ENCODE assay signal across 22 cellular contexts in the genomic region with DNA sequence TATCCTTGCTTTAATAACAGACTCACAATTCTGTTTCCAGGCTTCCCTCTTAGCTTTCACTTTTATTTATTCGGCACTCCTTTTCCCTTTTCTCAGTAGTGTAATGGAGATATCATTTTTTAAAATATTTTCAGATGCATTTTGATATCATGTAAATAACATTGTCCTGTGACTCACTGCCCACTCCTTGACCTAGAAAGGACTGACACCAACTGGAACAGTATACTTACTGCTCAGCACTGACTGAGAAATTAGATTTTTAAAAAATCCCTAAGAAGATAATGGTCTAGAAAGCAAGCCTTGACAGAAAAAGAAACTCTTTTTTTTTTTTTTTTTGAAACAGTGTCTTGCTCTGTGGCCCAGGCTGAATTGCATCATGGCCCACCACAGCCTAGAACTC.
"Had no signal": no experiment of that assay in that cellular context is flagged by ENCODE, and none has a peak within 500 bp of the region (broad histone marks: within the 10 kb centered on the region; RNA-seq: fewer than 3 reads in every experiment).

No MANE protein-coding gene starts in this region.

- H3K27me3 ChIP-seq: dorsolateral prefrontal cortex, esophagus muscularis mucosa, foreskin keratinocyte, gastroesophageal sphincter, heart right ventricle, left lung had no signal

- H3K9me3 ChIP-seq: esophagus muscularis mucosa, gastroesophageal sphincter, heart right ventricle, left lung, lower lobe of right lung had no signal

- H3K27ac ChIP-seq: coronary artery, dorsolateral prefrontal cortex, esophagus muscularis mucosa, foreskin keratinocyte, gastroesophageal sphincter, heart right ventricle, left lung, lower lobe of right lung had no signal

- H3K36me3 ChIP-seq: esophagus muscularis mucosa, gastroesophageal sphincter, heart right ventricle, left lung, lower lobe of right lung had no signal

- FAIRE-seq: colon, endothelial cell of umbilical vein, frontal cortex, keratinocyte had no signal

- H3K4me3 ChIP-seq: coronary artery, dorsolateral prefrontal cortex, esophagus muscularis mucosa, gastroesophageal sphincter, heart right ventricle, left lung, lower lobe of right lung had no signal

- H3K4me1 ChIP-seq: esophagus muscularis mucosa, foreskin keratinocyte, gastroesophageal sphincter, heart right ventricle, left lung, lower lobe of right lung had no signal

- DNase-seq: dermis blood vessel endothelial cell; dorsolateral prefrontal cortex; effector CD4-positive, alpha-beta T cell; effector memory CD4-positive, alpha-beta T cell; foreskin keratinocyte; glutamatergic neuron; head of caudate nucleus; heart right ventricle; hippocampal formation; left cardiac atrium; left lung; left ventricle myocardium superior; lower lobe of right lung; mesenchymal stem cell; midbrain had no signal

- ATAC-seq: foreskin keratinocyte, gastroesophageal sphincter, heart right ventricle, left lung, left ventricle myocardium superior, lower lobe of right lung had no signal
